In genomic region chrX:53642326-53642725, GRCh38 we compare ENCODE assay signal across 22 cellular contexts. TPM values are rescaled to one million over a fixed set of nuclear protein-coding genes. Genes with fewer than 3 reads are reported as not detected.
DNase-seq lines count a peak whose midpoint lies in the region; ATAC-seq, FAIRE-seq and TF ChIP-seq lines count a peak whose summit lies in the region.
"Had no signal": no experiment of that assay in that cellular context is flagged by ENCODE, and none has a peak within 500 bp of the region (broad histone marks: within the 10 kb centered on the region; RNA-seq: fewer than 3 reads in every experiment).

No MANE protein-coding gene starts in this region.

- H3K27me3 ChIP-seq in MG63, result no peaks in the 10 kb centered on the region

- H3K4me1 Mint-ChIP-seq in activated T-cell treated with anti-CD3 and anti-CD28 coated beads, Interleukin-2, amount 50 U/mL, for 24 hours (ENCODE audit: low read depth), result peaks cover 8% of the 10 kb centered on the region
- H3K4me1 Mint-ChIP-seq in endothelial cell (ENCODE audit: unreplicated experiment), result no peaks in the 10 kb centered on the region
- H3K4me1 Mint-ChIP-seq: H9 had no signal

- no peaks in the 10 kb centered on the region for H3K9me3 ChIP-seq in MG63

- H3K36me3 Mint-ChIP-seq in activated T-cell treated with anti-CD3 and anti-CD28 coated beads, Interleukin-2, amount 50 U/mL, for 24 hours (ENCODE audit: low read depth), result peaks cover 92% of the 10 kb centered on the region
- peaks cover 10% of the 10 kb centered on the region for H3K36me3 Mint-ChIP-seq in endothelial cell (ENCODE audit: low read depth, unreplicated experiment)

- ATAC-seq in GM19351 (IDR thresholded peaks at IDR 0.05; ENCODE audit: unreplicated experiment), result no peak
- ATAC-seq: PC-3, SK-N-SH treated with all-trans-retinoic acid at 6 μM for 48 hours had no signal

- no peak for TF ChIP-seq CTCF in endothelial cell (IDR thresholded peaks at IDR 0.05; ENCODE audit: unreplicated experiment)

- peak overlapping the region; percentile 12 for H3K27ac Mint-ChIP-seq in activated T-cell treated with anti-CD3 and anti-CD28 coated beads, Interleukin-2, amount 50 U/mL, for 24 hours
- no peak overlapping the region for H3K27ac Mint-ChIP-seq in endothelial cell (ENCODE audit: unreplicated experiment)
- H3K27ac Mint-ChIP-seq: H9 had no signal

- H3K4me3 ChIP-seq in MG63, result no peak overlapping the region

- no peak overlapping the region for H3K4me3 Mint-ChIP-seq in activated T-cell treated with anti-CD3 and anti-CD28 coated beads, Interleukin-2, amount 50 U/mL, for 24 hours
- peak overlapping the region; percentile 23 for H3K4me3 Mint-ChIP-seq in endothelial cell (ENCODE audit: unreplicated experiment)
- H3K4me3 Mint-ChIP-seq: H9 had no signal

- peak; percentile 48 for FAIRE-seq in GM12892 (lab: Jason Lieb, UNC)
- FAIRE-seq: D721Med, HTR-8/SVneo had no signal

- no peak for TF ChIP-seq POLR2A in GM12892 (IDR thresholded peaks at IDR 0.05; ENCODE audit: low read depth, low read length)

- peaks cover 74% of the 10 kb centered on the region for H3K36me3 ChIP-seq in MG63

- H3K9me3 Mint-ChIP-seq in activated T-cell treated with anti-CD3 and anti-CD28 coated beads, Interleukin-2, amount 50 U/mL, for 24 hours, result no peaks in the 10 kb centered on the region
- H3K9me3 Mint-ChIP-seq in endothelial cell (ENCODE audit: unreplicated experiment), result no peaks in the 10 kb centered on the region

- H3K27me3 Mint-ChIP-seq in activated T-cell treated with anti-CD3 and anti-CD28 coated beads, Interleukin-2, amount 50 U/mL, for 24 hours, result peaks cover 27% of the 10 kb centered on the region
- H3K27me3 Mint-ChIP-seq in endothelial cell (ENCODE audit: unreplicated experiment), result no peaks in the 10 kb centered on the region

- no peak for DNase-seq in activated T-cell treated with anti-CD3 and anti-CD28 coated beads, Interleukin-2, amount 50 U/mL, for 24 hours
- DNase-seq in activated T-cell treated with anti-CD3 and anti-CD28 coated beads for 4 hours (no peak), GM12892 (ENCODE audit: insufficient read length) (no peak), NCI-H69 (lab: John Stamatoyannopoulos, UW) (peak; percentile 1), endothelial cell (ENCODE audit: low spot score) (no peak), MG63 (no peak)
- DNase-seq: AML-193, DMS79 treated with DMSO at 0.1 percent for 48 hours, H9, NCI-H1105 treated with DMSO at 0.1 percent for 48 hours, NCI-H1694, NCI-H2081 treated with DMSO at 0.1 percent for 48 hours, NCI-H2227 treated with DMSO at 0.1 percent for 48 hours, NCI-H510A treated with DMSO at 0.1 percent for 48 hours, NCI-H82, PC-3, RPMI8226, SHP77 treated with DMSO at 0.1 percent for 48 hours had no signal

RNA-seq across cellular contexts. Expression of gene HUWE1, which starts 44.2 kb away (rescaled TPM):
- 79.8 TPM for polyA plus RNA-seq in GM12892 (2012; ENCODE audit: missing spikeins)
- total RNA-seq in endothelial cell (ENCODE audit: unreplicated experiment), result 270 TPM
- total RNA-seq in MG63 (2014; rRNA removed; shearing (Covaris generic); ENCODE audit: low replicate concordance), result 41.6 and 42.2 TPM in 2 replicates
